12 cellular contexts compared by ENCODE assay signal in the genomic region with DNA sequence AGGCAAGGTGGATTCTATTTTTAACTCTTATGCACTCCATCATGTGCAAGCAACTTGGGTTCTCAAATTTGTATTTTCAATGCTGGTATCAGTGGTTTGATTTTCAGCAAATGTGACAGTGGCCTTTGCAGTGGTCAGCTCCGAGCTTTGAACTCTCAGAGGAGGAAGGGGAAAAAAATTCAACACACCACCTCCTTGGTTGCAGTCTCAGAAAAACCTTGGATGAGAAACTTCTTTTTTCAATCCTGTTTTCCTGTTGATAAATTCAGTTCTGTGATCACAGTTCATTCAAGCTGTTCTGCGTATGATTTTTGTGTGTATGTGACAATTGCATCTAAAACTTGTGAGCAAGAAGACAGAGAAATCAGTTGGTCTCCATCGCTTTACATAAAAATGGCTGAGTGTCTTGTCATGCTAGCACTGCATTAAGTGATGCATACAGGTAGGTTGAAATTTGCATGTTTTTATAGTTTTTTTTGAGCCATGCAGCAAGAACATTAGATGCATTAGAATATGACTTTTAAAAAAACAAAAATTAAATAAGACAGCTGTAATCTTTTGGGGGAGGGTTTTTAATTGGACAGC. TPM values are rescaled to one million over a fixed set of nuclear protein-coding genes. Genes with fewer than 3 reads are reported as not detected.
DNase-seq lines count a peak whose midpoint lies in the region; ATAC-seq, FAIRE-seq and TF ChIP-seq lines count a peak whose summit lies in the region.
"Had no signal": no experiment of that assay in that cellular context is flagged by ENCODE, and none has a peak within 500 bp of the region (broad histone marks: within the 10 kb centered on the region; RNA-seq: fewer than 3 reads in every experiment).

No MANE protein-coding gene starts in this region.

- no peak for ATAC-seq in GM23338
- no peak for ATAC-seq in activated T-helper 17 cell treated with anti-CD3 and anti-CD28 coated beads, Interleukin-2, amount 50 U/mL, for 72 hours (replicated peaks)
- ATAC-seq in upper lobe of left lung (ENCODE audit: low FRiP score in 2 of 2): no peak
- ATAC-seq in activated CD8-positive, alpha-beta T cell treated with anti-CD3 and anti-CD28 coated beads, Interleukin-2, amount 10 ng/mL, durations not matched to agents 7 days and 5 days: no peak

- FAIRE-seq in RCC 7860 (lab: Jason Lieb, UNC): no peak

- no peak overlapping the region for H2AFZ ChIP-seq in GM23338

- H3K27me3 ChIP-seq in BE2C (no peaks in the 10 kb centered on the region), GM23338 (ENCODE audit: insufficient read depth) (no peaks in the 10 kb centered on the region), upper lobe of left lung (no peaks in the 10 kb centered on the region)
- H3K27me3 ChIP-seq: tibial nerve had no signal

- H3K4me1 ChIP-seq in BE2C: peaks cover 19% of the 10 kb centered on the region
- H3K4me1 ChIP-seq in GM23338 (ENCODE audit: insufficient read depth): peaks cover 50% of the 10 kb centered on the region
- peaks cover 0 to 22% (median 18%) of the 10 kb centered on the region in 4 donors for H3K4me1 ChIP-seq in upper lobe of left lung

- no peak for TF ChIP-seq EP300 in upper lobe of left lung (IDR thresholded peaks at IDR 0.05)

- H3K27ac ChIP-seq in GM23338 (ENCODE audit: low read depth) (no peak overlapping the region), upper lobe of left lung (peak overlapping the region in 2 of 4 donors; percentile 17 to 21)

- H3K36me3 ChIP-seq in BE2C: no peaks in the 10 kb centered on the region
- H3K36me3 ChIP-seq in GM23338 (ENCODE audit: insufficient read depth): no peaks in the 10 kb centered on the region
- H3K36me3 ChIP-seq in upper lobe of left lung: peaks cover 0 to 20% (median 3%) of the 10 kb centered on the region in 4 donors
- H3K36me3 ChIP-seq: tibial nerve had no signal

- H3K36me3 Mint-ChIP-seq in GM23338 (ENCODE audit: low read depth): no peaks in the 10 kb centered on the region
- H3K36me3 Mint-ChIP-seq in activated T-helper 17 cell treated with anti-CD3 and anti-CD28 coated beads, Interleukin-2, amount 50 U/mL, for 72 hours (ENCODE audit: low read depth): peaks cover 10% of the 10 kb centered on the region
- H3K36me3 Mint-ChIP-seq in activated CD8-positive, alpha-beta T cell treated with anti-CD3 and anti-CD28 coated beads, Interleukin-2, amount 10 ng/mL, durations not matched to agents 7 days and 5 days (ENCODE audit: low read depth): no peaks in the 10 kb centered on the region

- POLR2A ChIA-PET in activated CD8-positive, alpha-beta T cell treated with anti-CD3 and anti-CD28 coated beads, Interleukin-2, amount 10 ng/mL, durations not matched to agents 7 days and 5 days (lab: Charles Lee): interaction anchor here (1.5 kb wide), 1 partner anchor 8 kb away, joined by 5 read pairs; no protein-coding TSS in a partner anchor

- H3K9me3 ChIP-seq in BE2C (no peaks in the 10 kb centered on the region), upper lobe of left lung (no peaks in the 10 kb centered on the region)
- H3K9me3 ChIP-seq: tibial nerve had no signal

- H3K79me2 ChIP-seq in GM23338 (replicated peaks; ENCODE audit: insufficient read depth): no peaks in the 10 kb centered on the region

- TF ChIP-seq POLR2A in upper lobe of left lung (IDR thresholded peaks at IDR 0.05): no peak

- H3K4me3 ChIP-seq in BE2C (ENCODE audit: low read depth, low read length) (peak overlapping the region; percentile 65), GM23338 (no peak overlapping the region), upper lobe of left lung (no peak overlapping the region)

- CTCF ChIA-PET in activated CD8-positive, alpha-beta T cell treated with anti-CD3 and anti-CD28 coated beads, Interleukin-2, amount 10 ng/mL, durations not matched to agents 7 days and 5 days (lab: Charles Lee): interaction anchor here (0.9 to 2.3 kb wide), 10 partner anchors 14 to 83 kb away, joined by 3 to 8 read pairs (median 5); no protein-coding TSS in a partner anchor

- WGBS in upper lobe of left lung, 2 donors: 86 to 92% methylated on average over 3 of the region's 3 CpGs

- H3F3A ChIP-seq in GM23338 (replicated peaks; ENCODE audit: low read depth): no peaks in the 10 kb centered on the region

- H3K9me3 Mint-ChIP-seq in GM23338: no peaks in the 10 kb centered on the region
- no peaks in the 10 kb centered on the region for H3K9me3 Mint-ChIP-seq in activated T-helper 17 cell treated with anti-CD3 and anti-CD28 coated beads, Interleukin-2, amount 50 U/mL, for 72 hours
- H3K9me3 Mint-ChIP-seq in activated CD8-positive, alpha-beta T cell treated with anti-CD3 and anti-CD28 coated beads, Interleukin-2, amount 10 ng/mL, durations not matched to agents 7 days and 5 days (ENCODE audit: insufficient read depth): no peaks in the 10 kb centered on the region
- H3K9me3 Mint-ChIP-seq: activated naive CD8-positive, alpha-beta T cell treated with anti-CD3 and anti-CD28 coated beads, Interleukin-2, amount 10 ng/mL, durations not matched to agents 7 days and 5 days had no signal

- 0 out of 2 replicates have a peak overlapping the region, but pooled peaks have one; percentile 42 for H3K4me2 ChIP-seq in GM23338

- no peak overlapping the region for H3K4me3 Mint-ChIP-seq in GM23338
- H3K4me3 Mint-ChIP-seq in activated T-helper 17 cell treated with anti-CD3 and anti-CD28 coated beads, Interleukin-2, amount 50 U/mL, for 72 hours: peak overlapping the region; percentile 83
- H3K4me3 Mint-ChIP-seq in activated CD8-positive, alpha-beta T cell treated with anti-CD3 and anti-CD28 coated beads, Interleukin-2, amount 10 ng/mL, durations not matched to agents 7 days and 5 days: no peak overlapping the region
- H3K4me3 Mint-ChIP-seq: activated naive CD8-positive, alpha-beta T cell treated with anti-CD3 and anti-CD28 coated beads, Interleukin-2, amount 10 ng/mL, durations not matched to agents 7 days and 5 days had no signal

- DNase-seq in BE2C: no peak
- no peak for DNase-seq in GM23338 (ENCODE audit: low spot score)
- DNase-seq in midbrain (lab: John Stamatoyannopoulos, UW): peak; percentile 20
- no peak for DNase-seq in RCC 7860 (ENCODE audit: low spot score)
- no peak for DNase-seq in upper lobe of left lung
- DNase-seq in nucleus accumbens (lab: John Stamatoyannopoulos, UW): no peak
- DNase-seq in activated CD8-positive, alpha-beta T cell treated with anti-CD3 and anti-CD28 coated beads, Interleukin-2, amount 10 ng/mL, durations not matched to agents 7 days and 5 days: no peak
- DNase-seq: activated naive CD8-positive, alpha-beta T cell treated with anti-CD3 and anti-CD28 coated beads, Interleukin-2, amount 10 ng/mL, durations not matched to agents 7 days and 5 days; cortex of kidney; left ventricle myocardium superior had no signal

- H3K27me3 Mint-ChIP-seq in GM23338 (ENCODE audit: insufficient read depth, low read depth, poor library complexity): peaks cover 3% of the 10 kb centered on the region
- H3K27me3 Mint-ChIP-seq in activated T-helper 17 cell treated with anti-CD3 and anti-CD28 coated beads, Interleukin-2, amount 50 U/mL, for 72 hours: no peaks in the 10 kb centered on the region
- peaks cover 21% of the 10 kb centered on the region for H3K27me3 Mint-ChIP-seq in activated CD8-positive, alpha-beta T cell treated with anti-CD3 and anti-CD28 coated beads, Interleukin-2, amount 10 ng/mL, durations not matched to agents 7 days and 5 days (ENCODE audit: low read depth)

- no peaks in the 10 kb centered on the region for H4K20me1 ChIP-seq in GM23338 (replicated peaks; ENCODE audit: insufficient read depth)

- no peak overlapping the region; the same call in 1 of the 2 replicates for H3K27ac Mint-ChIP-seq in GM23338
- peak overlapping the region; percentile 89 for H3K27ac Mint-ChIP-seq in activated T-helper 17 cell treated with anti-CD3 and anti-CD28 coated beads, Interleukin-2, amount 50 U/mL, for 72 hours
- H3K27ac Mint-ChIP-seq in activated CD8-positive, alpha-beta T cell treated with anti-CD3 and anti-CD28 coated beads, Interleukin-2, amount 10 ng/mL, durations not matched to agents 7 days and 5 days: no peak overlapping the region
- H3K27ac Mint-ChIP-seq: activated naive CD8-positive, alpha-beta T cell treated with anti-CD3 and anti-CD28 coated beads, Interleukin-2, amount 10 ng/mL, durations not matched to agents 7 days and 5 days had no signal

- TF ChIP-seq CTCF in BE2C (IDR thresholded peaks at IDR 0.05; ENCODE audit: low read depth, low read length) (no peak), GM23338 (conservative IDR thresholded peaks at IDR 0.05; ENCODE audit: low read depth in 2 of 2) (no peak), upper lobe of left lung (IDR thresholded peaks at IDR 0.05) (no peak)

- H3K4me1 Mint-ChIP-seq in GM23338: peaks cover 66% of the 10 kb centered on the region
- peaks cover 12% of the 10 kb centered on the region for H3K4me1 Mint-ChIP-seq in activated T-helper 17 cell treated with anti-CD3 and anti-CD28 coated beads, Interleukin-2, amount 50 U/mL, for 72 hours
- H3K4me1 Mint-ChIP-seq in activated CD8-positive, alpha-beta T cell treated with anti-CD3 and anti-CD28 coated beads, Interleukin-2, amount 10 ng/mL, durations not matched to agents 7 days and 5 days (ENCODE audit: low read depth): peaks cover 13% of the 10 kb centered on the region

- H3K9me2 ChIP-seq in GM23338 (ENCODE audit: insufficient read depth): no peaks in the 10 kb centered on the region

TF ChIP-seq in GM23338, 12 proteins besides CTCF, POLR2A, EP300 and RAD21 (continues in another document):
- TF ChIP-seq EZH2phosphoT487 (IDR thresholded peaks at IDR 0.05; ENCODE audit: unreplicated experiment): no peak
- TF ChIP-seq, protein P1, sequence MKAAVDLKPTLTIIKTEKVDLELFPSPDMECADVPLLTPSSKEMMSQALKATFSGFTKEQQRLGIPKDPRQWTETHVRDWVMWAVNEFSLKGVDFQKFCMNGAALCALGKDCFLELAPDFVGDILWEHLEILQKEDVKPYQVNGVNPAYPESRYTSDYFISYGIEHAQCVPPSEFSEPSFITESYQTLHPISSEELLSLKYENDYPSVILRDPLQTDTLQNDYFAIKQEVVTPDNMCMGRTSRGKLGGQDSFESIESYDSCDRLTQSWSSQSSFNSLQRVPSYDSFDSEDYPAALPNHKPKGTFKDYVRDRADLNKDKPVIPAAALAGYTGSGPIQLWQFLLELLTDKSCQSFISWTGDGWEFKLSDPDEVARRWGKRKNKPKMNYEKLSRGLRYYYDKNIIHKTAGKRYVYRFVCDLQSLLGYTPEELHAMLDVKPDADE (IDR thresholded peaks at IDR 0.05): no peak
- TF ChIP-seq ZNF114 (CRISPR knock-in tag; IDR thresholded peaks at IDR 0.05): no peak
- TF ChIP-seq JUNB (IDR thresholded peaks at IDR 0.05; ENCODE audit: unreplicated experiment): no peak
- no peak for TF ChIP-seq STAT1 (IDR thresholded peaks at IDR 0.05; ENCODE audit: unreplicated experiment)

RNA-seq across cellular contexts. Expression of a gene that starts 19.2 kb away (rescaled TPM):
- polyA plus RNA-seq in BE2C (2012; ENCODE audit: insufficient read depth, insufficient read length, low read depth): 45.6 TPM
- total RNA-seq in GM23338 (2014; rRNA removed; shearing (Covaris generic)): 11.5 and 12.4 TPM in 2 replicates
- polyA plus RNA-seq in GM23338 (2016; fragmentation: Nextera tagmentation; extraction: Ambion mirVana): 5.9 and 8.7 TPM in 2 replicates
- 10 to 100 TPM; 33.3 to 45.6 TPM for total RNA-seq in activated T-helper 17 cell treated with anti-CD3 and anti-CD28 coated beads, Interleukin-2, amount 50 U/mL, for 72 hours
- 100 to 1,000 TPM in 2 of 6 donors, 10 to 100 TPM in 4; 80.2 to 146 (median 91.8) TPM for total RNA-seq in upper lobe of left lung
- total RNA-seq in activated CD8-positive, alpha-beta T cell treated with anti-CD3 and anti-CD28 coated beads, Interleukin-2, amount 10 ng/mL, durations not matched to agents 7 days and 5 days: 10 to 100 TPM; 27.8 to 29.6 TPM
